ENCODE assay signal across 12 cellular contexts in the genomic region with DNA sequence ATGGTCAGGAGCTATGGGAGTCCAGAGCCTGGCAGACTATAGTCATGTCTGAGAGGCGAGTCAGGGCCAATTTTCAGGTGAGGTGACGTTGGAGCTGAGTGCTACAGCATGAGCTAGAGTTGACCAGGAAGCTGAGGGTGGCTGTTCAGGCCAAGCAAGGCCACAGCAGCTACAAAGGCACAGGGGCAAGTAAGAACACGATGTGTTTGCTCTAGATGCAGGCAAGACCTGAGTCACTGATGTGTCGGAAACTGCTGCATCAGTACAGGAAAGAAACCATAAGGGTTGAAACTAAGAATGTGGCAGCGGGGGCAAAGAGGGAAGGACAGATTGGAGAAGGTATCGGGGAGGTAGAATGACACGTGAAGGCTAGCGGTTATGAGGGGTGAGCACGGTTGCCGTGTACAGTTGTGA. TPM values are rescaled to one million over a fixed set of nuclear protein-coding genes. Genes with fewer than 3 reads are reported as not detected.
DNase-seq lines count a peak whose midpoint lies in the region; ATAC-seq, FAIRE-seq and TF ChIP-seq lines count a peak whose summit lies in the region.
"Had no signal": no experiment of that assay in that cellular context is flagged by ENCODE, and none has a peak within 500 bp of the region (broad histone marks: within the 10 kb centered on the region; RNA-seq: fewer than 3 reads in every experiment).

No MANE protein-coding gene starts in this region.

- no peak overlapping the region for H3K4me2 ChIP-seq in HepG2 (ENCODE audit: low read depth, low read length)
- H3K4me2 ChIP-seq in keratinocyte (ENCODE audit: control insufficient read depth, extremely low read depth, insufficient read depth, low read depth, low read length) = peak overlapping the region; percentile 63

- TF ChIP-seq CTCF in HepG2 (CRISPR knock-in tag; IDR thresholded peaks at IDR 0.05) = no peak
- TF ChIP-seq CTCF in right lobe of liver (IDR thresholded peaks at IDR 0.05) = no peak
- TF ChIP-seq CTCF in keratinocyte (optimal IDR thresholded peaks at IDR 0.05 in 1 of 3, IDR thresholded peaks at IDR 0.05 in 1 of 3, conservative IDR thresholded peaks at IDR 0.05 in 1 of 3; ENCODE audit: extremely low read depth in 1 of 3, insufficient read depth in 2 of 3, low read length in 3 of 3) = no peak
- no peak for TF ChIP-seq CTCF in vagina (IDR thresholded peaks at IDR 0.05)

- in situ Hi-C loops in HepG2 (cut with HindIII; ENCODE audit: extremely low pct_ligation_motif_present, low pct_unique_long_range_greater_than_20kb) = no loop called here

- POLR2A ChIA-PET in HepG2 (lab: Yijun Ruan, JAX) = interaction anchor here (0.5 to 1.2 kb wide), 5 partner anchors 10 to 88 kb away, joined by 3 to 7 read pairs (median 4); a partner anchor contains a TSS

- TF ChIP-seq RAD21 in HepG2 (CRISPR knock-in tag; IDR thresholded peaks at IDR 0.05) = no peak

- intact Hi-C loops in HepG2 (cut with micrococcal nuclease; ENCODE audit: unreplicated experiment) (no loop called here), right lobe of liver (cut with DNase I) (no loop called here), vagina (cut with DNase I) (no loop called here)

- H3K4me3 ChIP-seq in HepG2 (replicated peaks in 1 of 3; ENCODE audit: insufficient read depth in 1 of 3, low read depth in 2 of 3, low read length in 3 of 3) (no peak overlapping the region), right lobe of liver (no peak overlapping the region), keratinocyte (ENCODE audit: control insufficient read depth in 2 of 3, extremely low read depth in 1 of 3, insufficient read depth in 2 of 3, low read depth in 1 of 3, low read length in 3 of 3) (peak overlapping the region in 1 of 3 experiments; percentile 4), vagina (no peak overlapping the region)
- H3K4me3 ChIP-seq: adrenal gland; BLaER1 treated with 17β-estradiol and CSF1 and Interleukin-3, amounts not matched to agents 10 nM and 100 nM had no signal

- peak overlapping the region; percentile 57 for H3K27ac ChIP-seq in HepG2 (ENCODE audit: extremely low read length, insufficient read depth, low read length)
- H3K27ac ChIP-seq in right lobe of liver = no peak overlapping the region
- peak overlapping the region; percentile 85 for H3K27ac ChIP-seq in keratinocyte (ENCODE audit: control insufficient read depth, insufficient read depth, low read length)
- H3K27ac ChIP-seq in vagina = peak overlapping the region; percentile 68
- H3K27ac ChIP-seq: adrenal gland had no signal

- TF ChIP-seq POLR2A in HepG2 (IDR thresholded peaks at IDR 0.05; ENCODE audit: insufficient read depth in 1 of 2, low read depth in 2 of 2, low read length in 2 of 2) (no peak), right lobe of liver (IDR thresholded peaks at IDR 0.05) (no peak), vagina (IDR thresholded peaks at IDR 0.05) (no peak)

- BruUV-seq in HepG2 (replicated peaks; lab: Mats Ljungman, UMichigan) = no TSS peak

- no peak for FAIRE-seq in HepG2 (lab: Jason Lieb, UNC)
- FAIRE-seq in keratinocyte (lab: Jason Lieb, UNC) = peak; percentile 95
- FAIRE-seq: frontal cortex had no signal

- H2AFZ ChIP-seq in HepG2 (ENCODE audit: low read length) (no peak overlapping the region), keratinocyte (ENCODE audit: control insufficient read depth, low read length) (peak overlapping the region; percentile 80)

- peak; percentile 32 for ATAC-seq in HepG2
- ATAC-seq in right lobe of liver = no peak

- dilution Hi-C loops in keratinocyte (cut with MboI; ENCODE audit: extremely low pct_ligation_motif_present, low sequenced_read_pairs) = no loop called here

- H3K9me3 ChIP-seq in HepG2 (ENCODE audit: low read length) = no peaks in the 10 kb centered on the region
- H3K9me3 ChIP-seq in right lobe of liver = no peaks in the 10 kb centered on the region
- no peaks in the 10 kb centered on the region for H3K9me3 ChIP-seq in keratinocyte (ENCODE audit: control insufficient read depth, low read depth, low read length)
- no peaks in the 10 kb centered on the region for H3K9me3 ChIP-seq in vagina
- H3K9me3 ChIP-seq: adrenal gland; BLaER1 treated with 17β-estradiol and CSF1 and Interleukin-3, amounts not matched to agents 10 nM and 100 nM had no signal

- CTCF ChIA-PET in HepG2 (lab: Yijun Ruan, JAX; ENCODE audit: low intra/inter-chr PET ratio, low total read pairs) = no interaction called here

- H3K36me3 ChIP-seq in HepG2 (replicated peaks in 1 of 2; ENCODE audit: control insufficient read depth in 1 of 2, insufficient read depth in 2 of 2, low read length in 2 of 2) (no peaks in the 10 kb centered on the region), right lobe of liver (no peaks in the 10 kb centered on the region), keratinocyte (ENCODE audit: control insufficient read depth in 2 of 2, extremely low read depth in 1 of 2, insufficient read depth in 2 of 2, low read length in 2 of 2) (no peaks in the 10 kb centered on the region), vagina (no peaks in the 10 kb centered on the region)
- H3K36me3 ChIP-seq: adrenal gland; BLaER1 treated with 17β-estradiol and CSF1 and Interleukin-3, amounts not matched to agents 10 nM and 100 nM had no signal

- no peaks in the 10 kb centered on the region for H3K27me3 ChIP-seq in HepG2 (ENCODE audit: control insufficient read depth in 1 of 2, insufficient read depth in 2 of 2, low read length in 2 of 2)
- H3K27me3 ChIP-seq in right lobe of liver = no peaks in the 10 kb centered on the region
- no peaks in the 10 kb centered on the region for H3K27me3 ChIP-seq in keratinocyte (ENCODE audit: control insufficient read depth, extremely low read depth, insufficient read depth, low read length)
- H3K27me3 ChIP-seq in vagina = no peaks in the 10 kb centered on the region
- H3K27me3 ChIP-seq: adrenal gland; BLaER1 treated with 17β-estradiol and CSF1 and Interleukin-3, amounts not matched to agents 10 nM and 100 nM had no signal

- peak; percentile 52 for DNase-seq in HepG2 (ENCODE audit: low spot score)
- no peak for DNase-seq in right lobe of liver
- DNase-seq in activated CD8-positive, alpha-beta memory T cell treated with anti-CD3 and anti-CD28 coated beads, Interleukin-2, amount 50 U/mL, for 48 hours = peak; percentile 78
- DNase-seq in keratinocyte (ENCODE audit: low read depth, low spot score) = peak; percentile 87
- peak in 1 of 2 donors; percentile 86 for DNase-seq in vagina (ENCODE audit: extremely low spot score in 2 of 2)
- DNase-seq in NCI-H2196 (lab: John Stamatoyannopoulos, UW; ENCODE audit: unreplicated experiment) = no peak
- no peak for DNase-seq in AG08395 (ENCODE audit: low spot score)
- DNase-seq in SKM-1 treated with dmso at 0.1 percent for 144 hours (lab: John Stamatoyannopoulos, UW; ENCODE audit: unreplicated experiment) = no peak
- DNase-seq: adrenal gland, Right ventricle myocardium superior had no signal

- TF ChIP-seq EP300 in HepG2 (IDR thresholded peaks at IDR 0.05; ENCODE audit: low read depth in 2 of 2, low read length in 2 of 2) = no peak
- TF ChIP-seq EP300 in HepG2 (CRISPR knock-in tag; IDR thresholded peaks at IDR 0.05; ENCODE audit: borderline replicate concordance) = no peak

- H3K4me1 ChIP-seq in HepG2 (ENCODE audit: insufficient read depth, low read length) (peaks cover 69% of the 10 kb centered on the region), right lobe of liver (no peaks in the 10 kb centered on the region), keratinocyte (ENCODE audit: control insufficient read depth, extremely low read depth, insufficient read depth, low read length) (peaks cover 31% of the 10 kb centered on the region), vagina (peaks cover 17% of the 10 kb centered on the region)

- H4K20me1 ChIP-seq in HepG2 (ENCODE audit: insufficient read depth, low read length) (no peaks in the 10 kb centered on the region), keratinocyte (ENCODE audit: control insufficient read depth, extremely low read depth, insufficient read depth, low read length) (no peaks in the 10 kb centered on the region)
- H4K20me1 ChIP-seq: BLaER1 treated with 17β-estradiol and CSF1 and Interleukin-3, amounts not matched to agents 10 nM and 100 nM had no signal

- H3K9me1 ChIP-seq in keratinocyte (ENCODE audit: control insufficient read depth, extremely low read depth, insufficient read depth, low read length) = no peaks in the 10 kb centered on the region

- no peaks in the 10 kb centered on the region for H3K79me2 ChIP-seq in HepG2 (ENCODE audit: insufficient read depth, low read length)
- H3K79me2 ChIP-seq in keratinocyte (ENCODE audit: control insufficient read depth, insufficient read depth, low read length) = no peaks in the 10 kb centered on the region

- 74% methylated on average over 10 of the region's 10 CpGs for WGBS in HepG2 (ENCODE audit: low lambda C conversion rate)
- 73% methylated on average over 9 of the region's 10 CpGs for WGBS in right lobe of liver (ENCODE audit: insufficient coverage, low coverage, low lambda C conversion rate, missing lambda C conversion rate)

- H3K9ac ChIP-seq in HepG2 (ENCODE audit: insufficient read depth, low read depth, low read length) = no peak overlapping the region
- H3K9ac ChIP-seq in keratinocyte (ENCODE audit: control insufficient read depth, extremely low read depth, insufficient read depth, low read length) = peak overlapping the region; percentile 20

RNA-seq across cellular contexts. Expression of a gene that starts 11.8 kb away (rescaled TPM):
- total RNA-seq in HepG2 (2016; rRNA removed; fragmentation: Illumina TruSeq; extraction: Trizol) = 30.6 and 39.4 TPM in 2 replicates
- total RNA-seq in HepG2 (2016; cell fraction: cytosol; rRNA removed; fragmentation: Illumina TruSeq; extraction: Trizol; ENCODE audit: low read depth) = 40.0 and 40.9 TPM in 2 replicates
- total RNA-seq in HepG2 (2016; cell fraction: insoluble cytoplasmic fraction; rRNA removed; fragmentation: Illumina TruSeq; extraction: Trizol) = 23.4 and 36.6 TPM in 2 replicates
- total RNA-seq in HepG2 (2016; cell fraction: membrane; rRNA removed; fragmentation: Illumina TruSeq; extraction: Trizol) = 11.2 and 11.4 TPM in 2 replicates
- total RNA-seq in HepG2 (2016; cell fraction: nucleus; rRNA removed; fragmentation: Illumina TruSeq; extraction: Trizol) = 31.1 and 33.1 TPM in 2 replicates
- polyA plus RNA-seq in HepG2 (2011; rRNA removed) = 13.2 and 18.6 TPM in 2 replicates
- polyA plus RNA-seq in HepG2 (2011; cell fraction: cytosol; rRNA removed) = 5.0 and 5.1 TPM in 2 replicates
- 51.4 and 59.2 TPM in 2 replicates for polyA plus RNA-seq in HepG2 (2011; cell fraction: nucleus; rRNA removed)
- polyA plus RNA-seq in HepG2 (2012) = 17.9 and 28.3 TPM in 2 replicates
- 6.7 and 7.7 TPM in 2 replicates for polyA plus RNA-seq in HepG2 (2016; cell fraction: cytosol; fragmentation: Illumina TruSeq; extraction: Trizol; ENCODE audit: low read depth)
- 20.0 and 25.7 TPM in 2 replicates for polyA plus RNA-seq in HepG2 (2016; cell fraction: insoluble cytoplasmic fraction; fragmentation: Illumina TruSeq; extraction: Trizol; ENCODE audit: low read depth)
- polyA plus RNA-seq in HepG2 (2016; cell fraction: membrane; fragmentation: Illumina TruSeq; extraction: Trizol; ENCODE audit: low read depth) = 4.0 and 4.5 TPM in 2 replicates
- 51.3 and 56.0 TPM in 2 replicates for polyA plus RNA-seq in HepG2 (2016; cell fraction: nucleus; fragmentation: Illumina TruSeq; extraction: Trizol; ENCODE audit: insufficient read depth, low read depth)
- polyA minus RNA-seq in HepG2 (2011; rRNA and poly(A)+ RNA removed; ENCODE audit: low replicate concordance) = 43.7 and 49.7 TPM in 2 replicates
- polyA minus RNA-seq in HepG2 (2011; cell fraction: cytosol; rRNA and poly(A)+ RNA removed) = 12.0 and 15.7 TPM in 2 replicates
- polyA minus RNA-seq in HepG2 (2011; cell fraction: nucleus; rRNA and poly(A)+ RNA removed) = 22.4 and 29.6 TPM in 2 replicates
- 10 to 100 TPM in 3 of 6 experiments, 1 to 10 TPM in 3; 6.7 to 23.2 (median 10.2) TPM for total RNA-seq in right lobe of liver
- polyA plus RNA-seq in keratinocyte = 11.1 to 17.5 TPM (median 14.8 TPM) in 3 replicates
- polyA plus RNA-seq in keratinocyte (2011; ENCODE audit: low read depth) = 17.3 TPM
- 9.2 and 13.1 TPM in 2 replicates for polyA plus RNA-seq in keratinocyte (2011; cell fraction: cytosol; rRNA removed)
- 40.7 and 46.4 TPM in 2 replicates for polyA plus RNA-seq in keratinocyte (2011; cell fraction: nucleus; rRNA removed)
- polyA plus RNA-seq in keratinocyte (2012; ENCODE audit: low replicate concordance) = 26.2 and 30.9 TPM in 2 replicates
- 26.6 to 62.6 TPM (median 29.1 TPM) in 3 replicates for polyA minus RNA-seq in keratinocyte
- polyA minus RNA-seq in keratinocyte (2011; cell fraction: cytosol; rRNA and poly(A)+ RNA removed) = 14.2 TPM
- polyA minus RNA-seq in keratinocyte (2011; cell fraction: nucleus; rRNA and poly(A)+ RNA removed) = 42.5 and 48.5 TPM in 2 replicates
- 32.7 TPM for total RNA-seq in vagina

RNA-seq across cellular contexts. Expression of a gene that starts 13.1 kb away (rescaled TPM):
- total RNA-seq in HepG2 (2016; rRNA removed; fragmentation: Illumina TruSeq; extraction: Trizol) = 354 and 442 TPM in 2 replicates
- total RNA-seq in HepG2 (2016; cell fraction: cytosol; rRNA removed; fragmentation: Illumina TruSeq; extraction: Trizol; ENCODE audit: low read depth) = 44.3 and 47.0 TPM in 2 replicates
- total RNA-seq in HepG2 (2016; cell fraction: insoluble cytoplasmic fraction; rRNA removed; fragmentation: Illumina TruSeq; extraction: Trizol) = 352 and 439 TPM in 2 replicates
- total RNA-seq in HepG2 (2016; cell fraction: membrane; rRNA removed; fragmentation: Illumina TruSeq; extraction: Trizol) = 128 and 141 TPM in 2 replicates
- total RNA-seq in HepG2 (2016; cell fraction: nucleus; rRNA removed; fragmentation: Illumina TruSeq; extraction: Trizol) = 126 and 144 TPM in 2 replicates
- polyA plus RNA-seq in HepG2 (2011; rRNA removed) = 403 and 483 TPM in 2 replicates
- 471 and 548 TPM in 2 replicates for polyA plus RNA-seq in HepG2 (2011; cell fraction: cytosol; rRNA removed)
- polyA plus RNA-seq in HepG2 (2011; cell fraction: nucleus; rRNA removed) = 110 and 124 TPM in 2 replicates
- 318 and 342 TPM in 2 replicates for polyA plus RNA-seq in HepG2 (2012)
- polyA plus RNA-seq in HepG2 (2016; cell fraction: cytosol; fragmentation: Illumina TruSeq; extraction: Trizol; ENCODE audit: low read depth) = 50.9 and 54.4 TPM in 2 replicates
- polyA plus RNA-seq in HepG2 (2016; cell fraction: insoluble cytoplasmic fraction; fragmentation: Illumina TruSeq; extraction: Trizol; ENCODE audit: low read depth) = 474 and 488 TPM in 2 replicates
- 112 and 113 TPM in 2 replicates for polyA plus RNA-seq in HepG2 (2016; cell fraction: membrane; fragmentation: Illumina TruSeq; extraction: Trizol; ENCODE audit: low read depth)
- 181 and 193 TPM in 2 replicates for polyA plus RNA-seq in HepG2 (2016; cell fraction: nucleus; fragmentation: Illumina TruSeq; extraction: Trizol; ENCODE audit: insufficient read depth, low read depth)
- 592 and 624 TPM in 2 replicates for polyA minus RNA-seq in HepG2 (2011; rRNA and poly(A)+ RNA removed; ENCODE audit: low replicate concordance)
- polyA minus RNA-seq in HepG2 (2011; cell fraction: cytosol; rRNA and poly(A)+ RNA removed) = 212 and 243 TPM in 2 replicates
- 56.7 and 63.2 TPM in 2 replicates for polyA minus RNA-seq in HepG2 (2011; cell fraction: nucleus; rRNA and poly(A)+ RNA removed)
- 100 to 1,000 TPM; 100 to 228 (median 162) TPM for total RNA-seq in right lobe of liver
- 602 to 706 TPM (median 624 TPM) in 3 replicates for polyA plus RNA-seq in keratinocyte
- 145 TPM for polyA plus RNA-seq in keratinocyte (2011; ENCODE audit: low read depth)
- polyA plus RNA-seq in keratinocyte (2011; cell fraction: cytosol; rRNA removed) = 616 and 687 TPM in 2 replicates
- polyA plus RNA-seq in keratinocyte (2011; cell fraction: nucleus; rRNA removed) = 358 and 405 TPM in 2 replicates
- polyA plus RNA-seq in keratinocyte (2012; ENCODE audit: low replicate concordance) = 340 and 522 TPM in 2 replicates
- 481 to 636 TPM (median 493 TPM) in 3 replicates for polyA minus RNA-seq in keratinocyte
- 499 TPM for polyA minus RNA-seq in keratinocyte (2011; cell fraction: cytosol; rRNA and poly(A)+ RNA removed)
- 169 and 188 TPM in 2 replicates for polyA minus RNA-seq in keratinocyte (2011; cell fraction: nucleus; rRNA and poly(A)+ RNA removed)
- total RNA-seq in vagina = 224 TPM

RNA-seq across cellular contexts. Expression of a gene that starts 32.9 kb away (rescaled TPM):
- total RNA-seq in HepG2 (2016; rRNA removed; fragmentation: Illumina TruSeq; extraction: Trizol) (39.9 and 47.6 TPM in 2 replicates), right lobe of liver (10 to 100 TPM in 5 of 6 experiments, 1 to 10 TPM in 1; 9.2 to 19.1 (median 11.8) TPM), vagina (37.6 TPM)
- total RNA-seq in HepG2 (2016; cell fraction: cytosol; rRNA removed; fragmentation: Illumina TruSeq; extraction: Trizol; ENCODE audit: low read depth) = 23.7 and 27.6 TPM in 2 replicates
- total RNA-seq in HepG2 (2016; cell fraction: insoluble cytoplasmic fraction; rRNA removed; fragmentation: Illumina TruSeq; extraction: Trizol) = 37.7 and 48.0 TPM in 2 replicates
- total RNA-seq in HepG2 (2016; cell fraction: membrane; rRNA removed; fragmentation: Illumina TruSeq; extraction: Trizol) = 24.0 and 25.8 TPM in 2 replicates
- total RNA-seq in HepG2 (2016; cell fraction: nucleus; rRNA removed; fragmentation: Illumina TruSeq; extraction: Trizol) = 16.9 and 23.2 TPM in 2 replicates
- polyA plus RNA-seq in HepG2 (2011; rRNA removed) (36.3 and 38.0 TPM in 2 replicates), keratinocyte (40.9 to 45.7 TPM (median 42.9 TPM) in 3 replicates)
- polyA plus RNA-seq in HepG2 (2011; cell fraction: cytosol; rRNA removed) = 37.5 and 37.9 TPM in 2 replicates
- polyA plus RNA-seq in HepG2 (2011; cell fraction: nucleus; rRNA removed) = 14.0 and 17.7 TPM in 2 replicates
- 31.8 and 32.0 TPM in 2 replicates for polyA plus RNA-seq in HepG2 (2012)
- polyA plus RNA-seq in HepG2 (2016; cell fraction: cytosol; fragmentation: Illumina TruSeq; extraction: Trizol; ENCODE audit: low read depth) = 21.2 and 21.7 TPM in 2 replicates
- 59.8 and 61.6 TPM in 2 replicates for polyA plus RNA-seq in HepG2 (2016; cell fraction: insoluble cytoplasmic fraction; fragmentation: Illumina TruSeq; extraction: Trizol; ENCODE audit: low read depth)
- polyA plus RNA-seq in HepG2 (2016; cell fraction: membrane; fragmentation: Illumina TruSeq; extraction: Trizol; ENCODE audit: low read depth) = 21.5 and 23.2 TPM in 2 replicates
- polyA plus RNA-seq in HepG2 (2016; cell fraction: nucleus; fragmentation: Illumina TruSeq; extraction: Trizol; ENCODE audit: insufficient read depth, low read depth) = 37.6 TPM in 2 replicates
- polyA minus RNA-seq in HepG2 (2011; rRNA and poly(A)+ RNA removed; ENCODE audit: low replicate concordance) = 34.4 and 67.4 TPM in 2 replicates
- polyA minus RNA-seq in HepG2 (2011; cell fraction: cytosol; rRNA and poly(A)+ RNA removed) = 7.6 and 7.7 TPM in 2 replicates
- 10.6 and 14.4 TPM in 2 replicates for polyA minus RNA-seq in HepG2 (2011; cell fraction: nucleus; rRNA and poly(A)+ RNA removed)
- polyA plus RNA-seq in keratinocyte (2011; ENCODE audit: low read depth) = 13.2 TPM
- 37.0 and 46.2 TPM in 2 replicates for polyA plus RNA-seq in keratinocyte (2011; cell fraction: cytosol; rRNA removed)
- polyA plus RNA-seq in keratinocyte (2011; cell fraction: nucleus; rRNA removed) = 30.4 and 33.5 TPM in 2 replicates
- polyA plus RNA-seq in keratinocyte (2012; ENCODE audit: low replicate concordance) = 35.8 and 41.0 TPM in 2 replicates
- 18.1 to 36.1 TPM (median 24.5 TPM) in 3 replicates for polyA minus RNA-seq in keratinocyte
- 12.9 TPM for polyA minus RNA-seq in keratinocyte (2011; cell fraction: cytosol; rRNA and poly(A)+ RNA removed)
- polyA minus RNA-seq in keratinocyte (2011; cell fraction: nucleus; rRNA and poly(A)+ RNA removed) = 6.2 and 6.6 TPM in 2 replicates

RNA-seq across cellular contexts. Expression of a gene that starts 33.1 kb away (rescaled TPM):
- total RNA-seq in HepG2 (2016; rRNA removed; fragmentation: Illumina TruSeq; extraction: Trizol) (30.2 and 41.8 TPM in 2 replicates), right lobe of liver (10 to 100 TPM; 15.8 to 27.0 (median 22.8) TPM), vagina (27.3 TPM)
- total RNA-seq in HepG2 (2016; cell fraction: cytosol; rRNA removed; fragmentation: Illumina TruSeq; extraction: Trizol; ENCODE audit: low read depth) = 84.0 and 92.7 TPM in 2 replicates
- total RNA-seq in HepG2 (2016; cell fraction: insoluble cytoplasmic fraction; rRNA removed; fragmentation: Illumina TruSeq; extraction: Trizol) = 25.9 and 43.5 TPM in 2 replicates
- 104 and 115 TPM in 2 replicates for total RNA-seq in HepG2 (2016; cell fraction: membrane; rRNA removed; fragmentation: Illumina TruSeq; extraction: Trizol)
- 30.7 and 33.0 TPM in 2 replicates for total RNA-seq in HepG2 (2016; cell fraction: nucleus; rRNA removed; fragmentation: Illumina TruSeq; extraction: Trizol)
- polyA plus RNA-seq in HepG2 (2011; rRNA removed) (40.8 and 49.4 TPM in 2 replicates), keratinocyte (63.3 to 77.6 TPM (median 67.8 TPM) in 3 replicates)
- 50.8 and 52.5 TPM in 2 replicates for polyA plus RNA-seq in HepG2 (2011; cell fraction: cytosol; rRNA removed)
- 59.0 and 60.8 TPM in 2 replicates for polyA plus RNA-seq in HepG2 (2011; cell fraction: nucleus; rRNA removed)
- polyA plus RNA-seq in HepG2 (2012) = 15.7 and 18.2 TPM in 2 replicates
- 102 and 121 TPM in 2 replicates for polyA plus RNA-seq in HepG2 (2016; cell fraction: cytosol; fragmentation: Illumina TruSeq; extraction: Trizol; ENCODE audit: low read depth)
- 34.1 and 41.4 TPM in 2 replicates for polyA plus RNA-seq in HepG2 (2016; cell fraction: insoluble cytoplasmic fraction; fragmentation: Illumina TruSeq; extraction: Trizol; ENCODE audit: low read depth)
- polyA plus RNA-seq in HepG2 (2016; cell fraction: membrane; fragmentation: Illumina TruSeq; extraction: Trizol; ENCODE audit: low read depth) = 122 and 132 TPM in 2 replicates
- 55.7 and 56.8 TPM in 2 replicates for polyA plus RNA-seq in HepG2 (2016; cell fraction: nucleus; fragmentation: Illumina TruSeq; extraction: Trizol; ENCODE audit: insufficient read depth, low read depth)
- polyA minus RNA-seq in HepG2 (2011; rRNA and poly(A)+ RNA removed; ENCODE audit: low replicate concordance) = 142 and 286 TPM in 2 replicates
- polyA minus RNA-seq in HepG2 (2011; cell fraction: cytosol; rRNA and poly(A)+ RNA removed) = 20.4 TPM in 2 replicates
- 33.9 and 35.7 TPM in 2 replicates for polyA minus RNA-seq in HepG2 (2011; cell fraction: nucleus; rRNA and poly(A)+ RNA removed)
- 25.8 TPM for polyA plus RNA-seq in keratinocyte (2011; ENCODE audit: low read depth)
- polyA plus RNA-seq in keratinocyte (2011; cell fraction: cytosol; rRNA removed) = 64.0 and 68.6 TPM in 2 replicates
- 49.2 and 49.4 TPM in 2 replicates for polyA plus RNA-seq in keratinocyte (2011; cell fraction: nucleus; rRNA removed)
- polyA plus RNA-seq in keratinocyte (2012; ENCODE audit: low replicate concordance) = 15.5 and 52.4 TPM in 2 replicates
- polyA minus RNA-seq in keratinocyte = 109 to 143 TPM (median 132 TPM) in 3 replicates
- 46.6 TPM for polyA minus RNA-seq in keratinocyte (2011; cell fraction: cytosol; rRNA and poly(A)+ RNA removed)
- polyA minus RNA-seq in keratinocyte (2011; cell fraction: nucleus; rRNA and poly(A)+ RNA removed) = 22.8 and 27.0 TPM in 2 replicates

Comparison
In these comparisons a context has a peak if more than half of its experiments do, and no peak if none do; other contexts are left out.
1. DNase-seq: peak in HepG2 (single experiment), activated CD8-positive, alpha-beta memory T cell treated with anti-CD3 and anti-CD28 coated beads, Interleukin-2, amount 50 U/mL, for 48 hours (single experiment) and keratinocyte (single experiment); none in right lobe of liver (0 of 3), NCI-H2196 (single experiment), AG08395 (single experiment) and SKM-1 treated with dmso at 0.1 percent for 144 hours (single experiment).
2. H3K27ac ChIP-seq: peak in HepG2 (single experiment), keratinocyte (single experiment) and vagina (single experiment); none in right lobe of liver (0 of 3).